Comparison of ENCODE assay signal across 1 cellular context in the genomic region with DNA sequence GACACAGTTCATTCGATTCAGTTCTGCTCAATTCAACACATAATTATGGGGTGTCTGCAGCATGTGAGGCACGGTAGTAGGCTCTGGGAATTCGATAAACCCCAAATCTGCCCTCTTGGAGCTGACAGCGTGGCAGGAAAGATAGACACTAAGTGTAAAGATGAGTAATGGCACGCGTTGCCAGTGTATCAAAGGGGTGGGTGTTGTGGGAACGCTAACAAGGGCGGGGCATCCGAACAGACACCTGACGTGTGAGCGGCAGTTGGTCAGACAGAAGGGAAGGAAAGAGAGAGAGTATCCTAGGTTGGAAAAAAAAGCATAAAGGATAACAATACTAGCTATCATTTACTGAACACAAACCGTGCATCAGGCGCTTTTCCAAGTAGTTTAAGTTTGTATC.
TF ChIP-seq lines count a peak whose summit lies in the region.

No MANE protein-coding gene starts in this region.

TF ChIP-seq in IMR-90, 13 proteins besides CTCF, POLR2A, EP300 and RAD21 (continued from another document):
- TF ChIP-seq CHD1 (IDR thresholded peaks at IDR 0.05; ENCODE audit: low read depth, low read length) (no peak), RCOR1 (IDR thresholded peaks at IDR 0.05; ENCODE audit: insufficient replicate concordance, low read length) (no peak), CEBPB (IDR thresholded peaks at IDR 0.05; ENCODE audit: low read depth, low read length) (no peak), MAFK (IDR thresholded peaks at IDR 0.05; ENCODE audit: low read depth, low read length) (no peak), BHLHE40 (IDR thresholded peaks at IDR 0.05; ENCODE audit: low read depth, low read length) (no peak)
